In the genomic region with DNA sequence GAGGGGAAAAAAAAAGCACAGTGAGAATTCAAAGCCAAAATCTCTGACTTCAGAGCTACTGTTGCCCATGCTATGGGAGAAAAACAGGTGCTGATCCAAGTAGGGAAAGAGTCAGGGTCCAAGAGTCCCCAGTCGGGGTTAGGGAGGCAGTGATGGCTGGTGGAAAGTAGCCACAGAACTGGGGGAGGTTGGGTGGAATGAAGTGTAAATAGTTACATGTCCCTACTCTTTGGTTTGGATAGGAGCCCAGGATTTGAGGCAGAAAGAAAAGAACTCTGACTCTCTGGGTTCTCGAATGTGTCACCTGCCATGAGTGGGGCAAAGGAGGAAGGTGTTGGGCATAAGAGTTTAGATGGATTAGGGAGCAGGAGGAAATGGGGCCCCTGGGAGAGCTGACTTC, we compare ENCODE assay signal across 6 cellular contexts. TPM values are rescaled to one million over a fixed set of nuclear protein-coding genes. Genes with fewer than 3 reads are reported as not detected.
"Had no signal": no experiment of that assay in that cellular context is flagged by ENCODE, and none has a peak within 500 bp of the region (broad histone marks: within the 10 kb centered on the region; RNA-seq: fewer than 3 reads in every experiment).

No MANE protein-coding gene starts in this region.

RNA-seq across cellular contexts. Expression of gene CYP4A22, which starts 8.4 kb away (rescaled TPM):
- total RNA-seq: activated CD8-positive, alpha-beta T cell treated with anti-CD3 and anti-CD28 coated beads, Interleukin-2, amount 10 ng/mL, durations not matched to agents 7 days and 5 days; activated naive CD8-positive, alpha-beta T cell treated with anti-CD3 and anti-CD28 coated beads, Interleukin-2, amount 10 ng/mL, durations not matched to agents 7 days and 5 days; adrenal gland; RPMI7951; T-helper 17 cell; WTC11 had no signal
- polyA plus RNA-seq: adrenal gland had no signal
